ENCODE assay signal across 17 cellular contexts in the genomic region with DNA sequence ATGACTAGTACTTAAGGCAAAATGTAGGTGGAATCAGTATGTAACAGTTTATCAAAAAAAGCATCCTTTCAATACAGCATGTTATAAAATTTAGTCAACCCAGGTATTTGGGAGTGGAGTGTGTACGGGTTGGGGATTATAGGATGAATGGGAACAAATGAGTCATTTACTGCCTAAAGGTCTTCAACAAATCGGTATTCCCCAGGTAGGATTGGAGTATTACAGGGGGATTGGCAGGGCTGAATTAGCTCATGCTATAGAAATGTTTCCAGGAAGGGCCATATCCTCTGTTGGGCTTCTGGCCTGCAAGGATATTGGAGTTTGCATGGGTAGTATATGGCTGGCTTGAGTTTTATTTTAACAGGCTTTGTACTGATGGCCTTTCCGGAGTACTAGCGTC.
DNase-seq lines count a peak whose midpoint lies in the region; ATAC-seq, FAIRE-seq and TF ChIP-seq lines count a peak whose summit lies in the region.
"Had no signal": no experiment of that assay in that cellular context is flagged by ENCODE, and none has a peak within 500 bp of the region (broad histone marks: within the 10 kb centered on the region; RNA-seq: fewer than 3 reads in every experiment).

No MANE protein-coding gene starts in this region.

- H3K9me3 ChIP-seq in RWPE2 (ENCODE audit: severe bottlenecking) (no peaks in the 10 kb centered on the region), keratinocyte (ENCODE audit: control insufficient read depth, low read depth, low read length) (no peaks in the 10 kb centered on the region), heart left ventricle (no peaks in the 10 kb centered on the region), Karpas-422 (ENCODE audit: low read length) (peaks cover 18% of the 10 kb centered on the region)

- intact Hi-C loops in heart left ventricle (cut with DNase I): no loop called here

- TF ChIP-seq CTCF in RWPE2 (IDR thresholded peaks at IDR 0.05; ENCODE audit: poor library complexity, severe bottlenecking) (no peak), keratinocyte (optimal IDR thresholded peaks at IDR 0.05 in 1 of 3, IDR thresholded peaks at IDR 0.05 in 1 of 3, conservative IDR thresholded peaks at IDR 0.05 in 1 of 3; ENCODE audit: extremely low read depth in 1 of 3, insufficient read depth in 2 of 3, low read length in 3 of 3) (no peak), heart left ventricle (IDR thresholded peaks at IDR 0.05) (no peak)

- ATAC-seq in RWPE2 (ENCODE audit: low read depth): peak; percentile 74
- ATAC-seq in heart left ventricle: no peak
- ATAC-seq in activated CD4-positive, CD25-positive, alpha-beta regulatory T cell treated with anti-CD3 and anti-CD28 coated beads, Interleukin-2, amount 50 U/mL, for 24 hours: no peak

- dilution Hi-C loops in keratinocyte (cut with MboI; ENCODE audit: extremely low pct_ligation_motif_present, low sequenced_read_pairs): no loop called here

- H3K27ac ChIP-seq in RWPE2 (ENCODE audit: poor library complexity, severe bottlenecking): peak overlapping the region; percentile 100
- peak overlapping the region; percentile 100 for H3K27ac ChIP-seq in epithelial cell of prostate
- H3K27ac ChIP-seq in keratinocyte (ENCODE audit: control insufficient read depth, insufficient read depth, low read length): peak overlapping the region; percentile 94
- no peak overlapping the region for H3K27ac ChIP-seq in heart left ventricle
- H3K27ac ChIP-seq in Karpas-422 (ENCODE audit: low read length): no peak overlapping the region

- H3K27me3 ChIP-seq in RWPE2 (ENCODE audit: insufficient read depth, poor library complexity, severe bottlenecking) (no peaks in the 10 kb centered on the region), keratinocyte (ENCODE audit: control insufficient read depth, extremely low read depth, insufficient read depth, low read length) (no peaks in the 10 kb centered on the region), heart left ventricle (no peaks in the 10 kb centered on the region), Karpas-422 (ENCODE audit: low read length) (no peaks in the 10 kb centered on the region)

- H3K36me3 ChIP-seq in RWPE2 (ENCODE audit: low read depth): no peaks in the 10 kb centered on the region
- H3K36me3 ChIP-seq in keratinocyte (ENCODE audit: control insufficient read depth in 2 of 2, extremely low read depth in 1 of 2, insufficient read depth in 2 of 2, low read length in 2 of 2): no peaks in the 10 kb centered on the region
- H3K36me3 ChIP-seq in heart left ventricle: no peaks in the 10 kb centered on the region
- no peaks in the 10 kb centered on the region for H3K36me3 ChIP-seq in Karpas-422 (ENCODE audit: insufficient read depth, low read length)

- DNase-seq in HPDE6-E6E7 (ENCODE audit: extremely low spot score): peak; percentile 25
- DNase-seq in RWPE2 (ENCODE audit: low spot score): peak; percentile 57
- peak; percentile 58 for DNase-seq in epithelial cell of prostate (ENCODE audit: low read depth, low spot score)
- no peak for DNase-seq in keratinocyte (ENCODE audit: low read depth, low spot score)
- no peak for DNase-seq in heart left ventricle
- no peak for DNase-seq in H54 (ENCODE audit: insufficient read length, low spot score)
- no peak for DNase-seq in Karpas-422
- DNase-seq: ACHN; C1 segment of cervical spinal cord; Calu3; CD4-positive, alpha-beta T cell; DMS 273 treated with DMSO at 0.1 percent for 48 hours; HCEC 1CT; HFFc6 had no signal

- H2AFZ ChIP-seq in keratinocyte (ENCODE audit: control insufficient read depth, low read length): no peak overlapping the region
- no peak overlapping the region for H2AFZ ChIP-seq in Karpas-422 (ENCODE audit: low read length)

- H3K4me1 ChIP-seq in RWPE2 (ENCODE audit: insufficient read depth, poor library complexity, severe bottlenecking) (peaks cover 66% of the 10 kb centered on the region), keratinocyte (ENCODE audit: control insufficient read depth, extremely low read depth, insufficient read depth, low read length) (peaks cover 47% of the 10 kb centered on the region), heart left ventricle (no peaks in the 10 kb centered on the region), Karpas-422 (ENCODE audit: low read length) (no peaks in the 10 kb centered on the region)

- H3K79me2 ChIP-seq in keratinocyte (ENCODE audit: control insufficient read depth, insufficient read depth, low read length) (no peaks in the 10 kb centered on the region), Karpas-422 (ENCODE audit: low read length) (no peaks in the 10 kb centered on the region)

- H3K9me2 ChIP-seq in Karpas-422 (replicated peaks; ENCODE audit: insufficient read depth, low read length): no peaks in the 10 kb centered on the region

- TF ChIP-seq POLR2A in heart left ventricle (IDR thresholded peaks at IDR 0.05) (no peak), H54 (IDR thresholded peaks at IDR 0.05; ENCODE audit: low read depth, low read length) (no peak)

- no peaks in the 10 kb centered on the region for H4K20me1 ChIP-seq in keratinocyte (ENCODE audit: control insufficient read depth, extremely low read depth, insufficient read depth, low read length)
- H4K20me1 ChIP-seq in Karpas-422 (ENCODE audit: insufficient read depth, low read depth, low read length): no peaks in the 10 kb centered on the region

- FAIRE-seq in keratinocyte (lab: Jason Lieb, UNC) (peak; percentile 83), H54 (lab: Jason Lieb, UNC) (no peak)
- FAIRE-seq: GM19239, H1 had no signal

- no peaks in the 10 kb centered on the region for H3K9me1 ChIP-seq in keratinocyte (ENCODE audit: control insufficient read depth, extremely low read depth, insufficient read depth, low read length)

- H3K4me3 ChIP-seq in RWPE2 (ENCODE audit: severe bottlenecking) (no peak overlapping the region), keratinocyte (ENCODE audit: control insufficient read depth in 2 of 3, extremely low read depth in 1 of 3, insufficient read depth in 2 of 3, low read depth in 1 of 3, low read length in 3 of 3) (no peak overlapping the region), heart left ventricle (no peak overlapping the region), Karpas-422 (ENCODE audit: low read length) (no peak overlapping the region)

- no peak overlapping the region for H3K4me2 ChIP-seq in keratinocyte (ENCODE audit: control insufficient read depth, extremely low read depth, insufficient read depth, low read depth, low read length)
- no peak overlapping the region for H3K4me2 ChIP-seq in Karpas-422 (ENCODE audit: low read depth, low read length, poor library complexity, severe bottlenecking)

- WGBS in heart left ventricle, 4 donors: 73 to 82% (median 78%) methylated on average over 4 of the region's 4 CpGs

- H3K9ac ChIP-seq in keratinocyte (ENCODE audit: control insufficient read depth, extremely low read depth, insufficient read depth, low read length) (peak overlapping the region; percentile 66), Karpas-422 (ENCODE audit: low read length) (no peak overlapping the region)

Comparison
In these comparisons a context has a peak if more than half of its experiments do, and no peak if none do; other contexts are left out.
1. DNase-seq: peak in HPDE6-E6E7 (single experiment), RWPE2 (single experiment) and epithelial cell of prostate (single experiment); none in keratinocyte (single experiment), heart left ventricle (0 of 5), H54 (single experiment) and Karpas-422 (single experiment).
2. H3K27ac ChIP-seq: peak in RWPE2 (single experiment), epithelial cell of prostate (single experiment) and keratinocyte (single experiment); none in heart left ventricle (0 of 12) and Karpas-422 (single experiment).